15 cellular contexts compared by ENCODE assay signal in the genomic region with DNA sequence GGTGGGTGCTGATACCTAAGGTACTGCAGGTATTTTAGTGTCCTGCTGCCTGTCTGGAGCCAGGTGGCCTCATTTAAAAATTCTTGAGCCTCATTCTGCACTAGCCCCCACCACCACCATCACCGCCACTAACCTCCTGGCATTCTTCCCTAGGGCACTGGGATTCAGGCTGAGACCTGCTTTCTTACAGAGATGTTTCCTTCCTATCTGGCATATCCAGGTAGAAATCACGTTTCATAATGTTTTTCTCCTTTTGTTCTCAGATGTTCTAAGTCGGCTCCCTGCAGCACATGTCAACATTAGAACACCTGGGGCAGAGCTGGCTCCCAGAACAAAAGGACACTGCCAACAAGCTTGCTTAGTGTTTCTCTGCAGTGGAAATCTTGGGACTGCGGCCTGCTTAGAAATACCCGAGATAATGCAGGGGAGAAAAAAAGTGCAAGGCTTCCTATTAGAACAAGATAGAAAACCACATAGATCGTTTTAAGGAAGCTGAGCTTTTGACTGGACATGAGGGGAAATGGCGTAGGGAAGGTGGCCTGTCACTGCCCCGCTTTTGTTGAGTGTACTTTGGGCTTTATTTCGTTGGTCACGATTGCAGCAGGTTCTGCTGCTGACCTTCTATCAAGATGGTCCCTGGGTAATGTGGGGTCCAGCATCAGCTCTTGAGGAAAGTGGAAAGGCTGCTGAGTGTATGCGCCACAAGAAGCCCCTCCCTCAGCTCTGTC. TPM values are rescaled to one million over a fixed set of nuclear protein-coding genes. Genes with fewer than 3 reads are reported as not detected.
DNase-seq lines count a peak whose midpoint lies in the region; ATAC-seq and TF ChIP-seq lines count a peak whose summit lies in the region.
"Had no signal": no experiment of that assay in that cellular context is flagged by ENCODE, and none has a peak within 500 bp of the region (broad histone marks: within the 10 kb centered on the region; RNA-seq: fewer than 3 reads in every experiment).

No MANE protein-coding gene starts in this region.

- H3K27me3 Mint-ChIP-seq in T-cell: peaks cover 21 to 22% of the 10 kb centered on the region in 2 donors

- peak; percentile 4 for DNase-seq in Ammon's horn (ENCODE audit: low spot score)
- peak; percentile 55 for DNase-seq in NCI-H2029 (lab: John Stamatoyannopoulos, UW)
- DNase-seq in astrocyte of the hippocampus (ENCODE audit: low read depth, low spot score): peak; percentile 31
- DNase-seq in medulla oblongata (ENCODE audit: extremely low spot score): peak; percentile 3
- no peak for DNase-seq in amygdala (lab: John Stamatoyannopoulos, UW)
- no peak for DNase-seq in T-cell
- DNase-seq in SHP77 (lab: John Stamatoyannopoulos, UW): no peak
- DNase-seq in osteoblast (ENCODE audit: insufficient read length, low spot score, missing footprints): no peak
- DNase-seq: activated CD4-positive, alpha-beta T cell treated with anti-CD3 and anti-CD28 coated beads, Interleukin-2, amount 50 U/mL, for 1 hour; aorta; H7; occipital lobe; T-helper 1 cell had no signal

- no peaks in the 10 kb centered on the region for H3K36me3 Mint-ChIP-seq in T-cell

- no peaks in the 10 kb centered on the region for H3K36me3 ChIP-seq in osteoblast (ENCODE audit: insufficient read depth, low read length)

- H3K4me1 Mint-ChIP-seq in T-cell: peaks cover 0 to 3% (median 0%) of the 10 kb centered on the region in 3 donors

- H2AFZ ChIP-seq in osteoblast (ENCODE audit: low read length): no peak overlapping the region

- H4K20me1 ChIP-seq in osteoblast (ENCODE audit: insufficient read depth, low read length): no peaks in the 10 kb centered on the region

- no peaks in the 10 kb centered on the region for H3K9me3 ChIP-seq in osteoblast (ENCODE audit: low read depth, low read length)

- no peak overlapping the region for H3K4me2 ChIP-seq in osteoblast (ENCODE audit: insufficient read depth, low read length)

- peaks cover 21% of the 10 kb centered on the region for H3K4me1 ChIP-seq in osteoblast (ENCODE audit: insufficient read depth, low read length)

- no peak for ATAC-seq in T-cell (replicated peaks in 1 of 4)
- ATAC-seq: left lobe of liver had no signal

- H3K79me2 ChIP-seq in osteoblast (ENCODE audit: insufficient read depth, low read length): no peaks in the 10 kb centered on the region

- POLR2A ChIA-PET in T-cell (lab: Charles Lee): no interaction called here

- no peak overlapping the region for H3K27ac Mint-ChIP-seq in T-cell
- H3K27ac Mint-ChIP-seq: activated T-helper 1 cell treated with anti-CD3 and anti-CD28 coated beads, Interleukin-12 subunit alpha, Interleukin-12 subunit beta, Interleukin-2, Interleukin-4 antibody, amounts not matched to agents 30 ng/mL and 10 ng/mL and 1 ng/mL, durations not matched to agents 14 hours and 24 hours and 36 hours had no signal

- no peak overlapping the region for H3K4me3 ChIP-seq in osteoblast (ENCODE audit: insufficient read depth, low read length)

- TF ChIP-seq CTCF in osteoblast (IDR thresholded peaks at IDR 0.05; ENCODE audit: extremely low read depth, low read depth, low read length): no peak

- peaks cover 38% of the 10 kb centered on the region for H3K27me3 ChIP-seq in osteoblast (ENCODE audit: insufficient read depth, low read length)

- no peak overlapping the region for H3K4me3 Mint-ChIP-seq in T-cell
- H3K4me3 Mint-ChIP-seq: activated T-helper 1 cell treated with anti-CD3 and anti-CD28 coated beads, Interleukin-12 subunit alpha, Interleukin-12 subunit beta, Interleukin-2, Interleukin-4 antibody, amounts not matched to agents 30 ng/mL and 10 ng/mL and 1 ng/mL, durations not matched to agents 14 hours and 24 hours and 36 hours had no signal

- CTCF ChIA-PET in T-cell (lab: Charles Lee): no interaction called here

- no peaks in the 10 kb centered on the region for H3K9me3 Mint-ChIP-seq in T-cell
- H3K9me3 Mint-ChIP-seq: activated T-helper 1 cell treated with anti-CD3 and anti-CD28 coated beads, Interleukin-12 subunit alpha, Interleukin-12 subunit beta, Interleukin-2, Interleukin-4 antibody, amounts not matched to agents 30 ng/mL and 10 ng/mL and 1 ng/mL, durations not matched to agents 14 hours and 24 hours and 36 hours had no signal

- H3K27ac ChIP-seq in osteoblast (ENCODE audit: low read depth, low read length): no peak overlapping the region

RNA-seq across cellular contexts. Expression of gene PPARG, which starts 59.6 kb away (rescaled TPM):
- total RNA-seq in T-cell: under 1 TPM in 3 of 5 donors, not detected in 2; 0.35 to 0.69 (median 0.63) TPM
- total RNA-seq in osteoblast: 7.2 and 9.4 TPM in 2 replicates

Comparison
In these comparisons a context has a peak if more than half of its experiments do, and no peak if none do; other contexts are left out.
1. DNase-seq: peak in Ammon's horn (single experiment), NCI-H2029 (single experiment), astrocyte of the hippocampus (single experiment) and medulla oblongata (single experiment); none in amygdala (0 of 56), T-cell (0 of 34), SHP77 (0 of 2) and osteoblast (single experiment).